ENCODE assay signal across 9 cellular contexts in genomic region chr20:17965042-17965697, GRCh38. TPM values are rescaled to one million over a fixed set of nuclear protein-coding genes. Genes with fewer than 3 reads are reported as not detected.
DNase-seq lines count a peak whose midpoint lies in the region; ATAC-seq and TF ChIP-seq lines count a peak whose summit lies in the region.
"Had no signal": no experiment of that assay in that cellular context is flagged by ENCODE, and none has a peak within 500 bp of the region (broad histone marks: within the 10 kb centered on the region; RNA-seq: fewer than 3 reads in every experiment).

No MANE protein-coding gene starts in this region.

- peak overlapping the region; percentile 95 for H3K27ac Mint-ChIP-seq in activated T-cell treated with anti-CD3 and anti-CD28 coated beads, Interleukin-2, amount 50 U/mL, for 24 hours
- peak overlapping the region; percentile 91 for H3K27ac Mint-ChIP-seq in activated CD4-positive, alpha-beta memory T cell treated with anti-CD3 and anti-CD28 coated beads, Interleukin-2, amount 10 ng/mL, durations not matched to agents 7 days and 5 days

- peak overlapping the region; percentile 95 for H3K4me3 Mint-ChIP-seq in activated T-cell treated with anti-CD3 and anti-CD28 coated beads, Interleukin-2, amount 50 U/mL, for 24 hours
- H3K4me3 Mint-ChIP-seq in activated CD4-positive, alpha-beta memory T cell treated with anti-CD3 and anti-CD28 coated beads, Interleukin-2, amount 10 ng/mL, durations not matched to agents 7 days and 5 days = peak overlapping the region; percentile 97

- TF ChIP-seq CTCF in transverse colon (IDR thresholded peaks at IDR 0.05) (no peak), GM13976 (IDR thresholded peaks at IDR 0.05; ENCODE audit: borderline replicate concordance, control extremely low read depth, extremely low read depth, insufficient read depth, missing control alignments) (no peak)

- in situ Hi-C loops in transverse colon (cut with MboI; ENCODE audit: low pct_ligation_motif_present in 1 of 4, low pct_unique_long_range_greater_than_20kb in 1 of 4, low sequenced_read_pairs in 3 of 4) (no loop called here), GM13976 (cut with MboI; ENCODE audit: low sequenced_read_pairs, unreplicated experiment) (no loop called here)

- H3K9me3 ChIP-seq in iPS-18c (ENCODE audit: control insufficient read depth, insufficient read depth, low read length) = no peaks in the 10 kb centered on the region
- no peaks in the 10 kb centered on the region for H3K9me3 ChIP-seq in transverse colon

- no peak for DNase-seq in activated T-cell treated with anti-CD3 and anti-CD28 coated beads, Interleukin-2, amount 50 U/mL, for 24 hours
- no peak for DNase-seq in activated T-cell treated with anti-CD3 and anti-CD28 coated beads, Interleukin-2, amount 50 U/mL, for 1 hour
- no peak for DNase-seq in activated CD4-positive, alpha-beta memory T cell treated with anti-CD3 and anti-CD28 coated beads, Interleukin-2, amount 10 ng/mL, durations not matched to agents 7 days and 5 days
- DNase-seq in transverse colon (no peak), GM13976 (ENCODE audit: low spot score) (no peak), D341Med (ENCODE audit: low spot score) (no peak)
- DNase-seq: stimulated activated CD8-positive, alpha-beta memory T cell treated with anti-CD3 and anti-CD28 coated beads, Interleukin-4, amount 100 ng/mL, for 48 hours had no signal

- POLR2A ChIA-PET in activated CD4-positive, alpha-beta memory T cell treated with anti-CD3 and anti-CD28 coated beads, Interleukin-2, amount 10 ng/mL, durations not matched to agents 7 days and 5 days (lab: Charles Lee) = interaction anchor here (0.6 to 15.3 kb wide), 13 partner anchors 11 to 541 kb away, joined by 3 to 353 read pairs (median 12); partner anchors contain the start of genes BFSP1, DSTN, KAT14 and PET117

- peak overlapping the region; percentile 97 to 100 (median 99) for H3K27ac ChIP-seq in transverse colon

- ATAC-seq in HG02981 (IDR thresholded peaks at IDR 0.05; ENCODE audit: unreplicated experiment) = no peak

- H3K9me3 Mint-ChIP-seq in activated T-cell treated with anti-CD3 and anti-CD28 coated beads, Interleukin-2, amount 50 U/mL, for 24 hours = no peaks in the 10 kb centered on the region
- no peaks in the 10 kb centered on the region for H3K9me3 Mint-ChIP-seq in activated CD4-positive, alpha-beta memory T cell treated with anti-CD3 and anti-CD28 coated beads, Interleukin-2, amount 10 ng/mL, durations not matched to agents 7 days and 5 days

- no peak for TF ChIP-seq EP300 in transverse colon (IDR thresholded peaks at IDR 0.05; ENCODE audit: low read depth)

- CTCF ChIA-PET in activated CD4-positive, alpha-beta memory T cell treated with anti-CD3 and anti-CD28 coated beads, Interleukin-2, amount 10 ng/mL, durations not matched to agents 7 days and 5 days (lab: Charles Lee) = interaction anchor here (0.6 to 3.0 kb wide), 11 partner anchors 10 to 460 kb away, joined by 3 to 13 read pairs (median 5); partner anchors contain the start of genes BFSP1 and RRBP1

- peaks cover 97% of the 10 kb centered on the region for H3K36me3 Mint-ChIP-seq in activated T-cell treated with anti-CD3 and anti-CD28 coated beads, Interleukin-2, amount 50 U/mL, for 24 hours (ENCODE audit: low read depth)
- peaks cover 80% of the 10 kb centered on the region for H3K36me3 Mint-ChIP-seq in activated CD4-positive, alpha-beta memory T cell treated with anti-CD3 and anti-CD28 coated beads, Interleukin-2, amount 10 ng/mL, durations not matched to agents 7 days and 5 days (ENCODE audit: low read depth)

- 0 to 27% methylated on average over 1 to 9 of the region's 9 CpGs for WGBS in transverse colon (ENCODE audit: low coverage in 1 of 2), 2 donors

- no peaks in the 10 kb centered on the region for H3K36me3 ChIP-seq in transverse colon

- intact Hi-C loops in transverse colon (cut with DNase I; ENCODE audit: low total_unique reads) = no loop called here

- peaks cover 62% of the 10 kb centered on the region for H3K4me1 Mint-ChIP-seq in activated T-cell treated with anti-CD3 and anti-CD28 coated beads, Interleukin-2, amount 50 U/mL, for 24 hours (ENCODE audit: low read depth)
- H3K4me1 Mint-ChIP-seq in activated CD4-positive, alpha-beta memory T cell treated with anti-CD3 and anti-CD28 coated beads, Interleukin-2, amount 10 ng/mL, durations not matched to agents 7 days and 5 days = peaks cover 48% of the 10 kb centered on the region

- H3K27me3 Mint-ChIP-seq in activated T-cell treated with anti-CD3 and anti-CD28 coated beads, Interleukin-2, amount 50 U/mL, for 24 hours = no peaks in the 10 kb centered on the region
- H3K27me3 Mint-ChIP-seq in activated CD4-positive, alpha-beta memory T cell treated with anti-CD3 and anti-CD28 coated beads, Interleukin-2, amount 10 ng/mL, durations not matched to agents 7 days and 5 days = no peaks in the 10 kb centered on the region

- no peak for TF ChIP-seq POLR2A in transverse colon (IDR thresholded peaks at IDR 0.05)

- peaks cover 35 to 72% (median 64%) of the 10 kb centered on the region in 4 donors for H3K4me1 ChIP-seq in transverse colon

- H3K4me3 ChIP-seq in iPS-18c (ENCODE audit: insufficient read depth, low read depth, low read length) = peak overlapping the region; percentile 73
- H3K4me3 ChIP-seq in transverse colon = peak overlapping the region in 2 of 4 donors; percentile 88 to 93

- no peaks in the 10 kb centered on the region for H3K27me3 ChIP-seq in transverse colon

RNA-seq across cellular contexts. Expression of gene SNX5, which starts 3.4 kb away (rescaled TPM):
- 100 to 1,000 TPM; 236 to 250 TPM for total RNA-seq in activated CD4-positive, alpha-beta memory T cell treated with anti-CD3 and anti-CD28 coated beads, Interleukin-2, amount 10 ng/mL, durations not matched to agents 7 days and 5 days
- 100 to 1,000 TPM in 2 of 4 donors, 10 to 100 TPM in 2; 91.9 to 160 (median 122) TPM for total RNA-seq in transverse colon

RNA-seq across cellular contexts. Expression of gene MGME1, which starts 3.6 kb away (rescaled TPM):
- 10 to 100 TPM; 53.9 to 56.7 TPM for total RNA-seq in activated CD4-positive, alpha-beta memory T cell treated with anti-CD3 and anti-CD28 coated beads, Interleukin-2, amount 10 ng/mL, durations not matched to agents 7 days and 5 days
- total RNA-seq in transverse colon = 10 to 100 TPM in 3 of 4 donors, 1 to 10 TPM in 1; 4.1 to 18.8 (median 14.3) TPM
